ENCODE assay signal across 28 cellular contexts in the genomic region with DNA sequence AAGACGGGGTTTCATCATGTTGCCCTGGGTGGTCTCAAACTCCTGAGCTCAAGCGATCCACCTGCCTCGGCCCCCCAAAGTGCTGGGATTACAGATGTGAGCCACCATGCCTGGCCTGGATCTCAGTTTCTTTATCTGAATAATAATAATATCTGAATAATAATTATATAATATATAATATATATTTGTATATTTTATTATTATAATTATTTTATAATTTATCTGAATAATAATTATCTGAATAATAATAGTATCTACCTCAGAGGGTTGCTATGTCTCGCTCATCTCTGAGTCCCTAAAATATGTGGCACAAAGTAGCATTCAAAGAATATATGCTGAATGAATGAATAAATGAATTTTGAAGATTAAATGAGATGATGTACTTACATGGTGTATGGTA. TPM values are rescaled to one million over a fixed set of nuclear protein-coding genes. Genes with fewer than 3 reads are reported as not detected.
"Had no signal": no experiment of that assay in that cellular context is flagged by ENCODE, and none has a peak within 500 bp of the region (broad histone marks: within the 10 kb centered on the region; RNA-seq: fewer than 3 reads in every experiment).

No MANE protein-coding gene starts in this region.

- H3K27ac Mint-ChIP-seq: stimulated activated effector memory CD8-positive, alpha-beta T cell treated with anti-CD3 and anti-CD28 coated beads, Interleukin-12 subunit alpha, Interleukin-12 subunit beta, amount 100 ng/mL, for 72 hours; stimulated activated memory B cell treated with anti-CD40 and anti-IgM and Interleukin-4, amounts not matched to agents 10 μg/mL and 1 μg/mL and 100 μg/mL, for 72 hours; stimulated activated naive B cell treated with anti-CD40 and anti-IgM and Interleukin-4, amounts not matched to agents 10 μg/mL and 1 μg/mL and 100 μg/mL, for 72 hours; stimulated activated naive CD8-positive, alpha-beta T cell treated with anti-CD3 and anti-CD28 coated beads, Interleukin-15, amount 100 ng/mL, for 72 hours; stimulated activated naive CD8-positive, alpha-beta T cell treated with anti-CD3 and anti-CD28 coated beads, Interleukin-15, Interleukin-2, amounts not matched to agents 100 ng/mL and 50 ng/mL, for 24 hours; type B pancreatic cell had no signal

- H3K4me3 Mint-ChIP-seq: stimulated activated effector memory CD8-positive, alpha-beta T cell treated with anti-CD3 and anti-CD28 coated beads, Interleukin-12 subunit alpha, Interleukin-12 subunit beta, amount 100 ng/mL, for 72 hours; stimulated activated memory B cell treated with anti-CD40 and anti-IgM and Interleukin-4, amounts not matched to agents 10 μg/mL and 1 μg/mL and 100 μg/mL, for 72 hours; stimulated activated naive B cell treated with anti-CD40 and anti-IgM and Interleukin-4, amounts not matched to agents 10 μg/mL and 1 μg/mL and 100 μg/mL, for 72 hours; stimulated activated naive CD8-positive, alpha-beta T cell treated with anti-CD3 and anti-CD28 coated beads, Interleukin-15, amount 100 ng/mL, for 72 hours; stimulated activated naive CD8-positive, alpha-beta T cell treated with anti-CD3 and anti-CD28 coated beads, Interleukin-15, Interleukin-2, amounts not matched to agents 100 ng/mL and 50 ng/mL, for 24 hours; type B pancreatic cell had no signal

- ATAC-seq: stimulated activated effector memory CD8-positive, alpha-beta T cell treated with anti-CD3 and anti-CD28 coated beads, Interleukin-12 subunit alpha, Interleukin-12 subunit beta, amount 100 ng/mL, for 72 hours; stimulated activated memory B cell treated with anti-CD40 and anti-IgM and Interleukin-4, amounts not matched to agents 10 μg/mL and 1 μg/mL and 100 μg/mL, for 72 hours; stimulated activated naive B cell treated with anti-CD40 and anti-IgM and Interleukin-4, amounts not matched to agents 10 μg/mL and 1 μg/mL and 100 μg/mL, for 72 hours; stimulated activated naive CD8-positive, alpha-beta T cell treated with anti-CD3 and anti-CD28 coated beads, Interleukin-15, amount 100 ng/mL, for 72 hours; stimulated activated naive CD8-positive, alpha-beta T cell treated with anti-CD3 and anti-CD28 coated beads, Interleukin-15, Interleukin-2, amounts not matched to agents 100 U/mL and 50 U/mL, for 24 hours; upper lobe of right lung had no signal

- H3K36me3 Mint-ChIP-seq: stimulated activated effector memory CD8-positive, alpha-beta T cell treated with anti-CD3 and anti-CD28 coated beads, Interleukin-12 subunit alpha, Interleukin-12 subunit beta, amount 100 ng/mL, for 72 hours; stimulated activated memory B cell treated with anti-CD40 and anti-IgM and Interleukin-4, amounts not matched to agents 10 μg/mL and 1 μg/mL and 100 μg/mL, for 72 hours; stimulated activated naive B cell treated with anti-CD40 and anti-IgM and Interleukin-4, amounts not matched to agents 10 μg/mL and 1 μg/mL and 100 μg/mL, for 72 hours; type B pancreatic cell had no signal

- H3K27me3 Mint-ChIP-seq: stimulated activated memory B cell treated with anti-CD40 and anti-IgM and Interleukin-4, amounts not matched to agents 10 μg/mL and 1 μg/mL and 100 μg/mL, for 72 hours; stimulated activated naive CD8-positive, alpha-beta T cell treated with anti-CD3 and anti-CD28 coated beads, Interleukin-15, Interleukin-2, amounts not matched to agents 100 ng/mL and 50 ng/mL, for 24 hours; type B pancreatic cell had no signal

- H3K9me3 Mint-ChIP-seq: stimulated activated effector memory CD8-positive, alpha-beta T cell treated with anti-CD3 and anti-CD28 coated beads, Interleukin-12 subunit alpha, Interleukin-12 subunit beta, amount 100 ng/mL, for 72 hours; stimulated activated memory B cell treated with anti-CD40 and anti-IgM and Interleukin-4, amounts not matched to agents 10 μg/mL and 1 μg/mL and 100 μg/mL, for 72 hours; stimulated activated naive B cell treated with anti-CD40 and anti-IgM and Interleukin-4, amounts not matched to agents 10 μg/mL and 1 μg/mL and 100 μg/mL, for 72 hours; stimulated activated naive CD8-positive, alpha-beta T cell treated with anti-CD3 and anti-CD28 coated beads, Interleukin-15, amount 100 ng/mL, for 72 hours; stimulated activated naive CD8-positive, alpha-beta T cell treated with anti-CD3 and anti-CD28 coated beads, Interleukin-15, Interleukin-2, amounts not matched to agents 100 ng/mL and 50 ng/mL, for 24 hours; type B pancreatic cell had no signal

- DNase-seq: stimulated activated CD4-positive, alpha-beta T cell treated with anti-CD3 and anti-CD28 coated beads, Interleukin-2, amount 100 ng/mL, for 48 hours; stimulated activated CD4-positive, alpha-beta T cell treated with anti-CD3 and anti-CD28 coated beads, Interleukin-4, amount 100 ng/mL, for 1 hour; stimulated activated CD4-positive, alpha-beta T cell treated with anti-CD3 and anti-CD28 coated beads, Interleukin-4, amount 100 ng/mL, for 24 hours; stimulated activated CD4-positive, alpha-beta T cell treated with anti-CD3 and anti-CD28 coated beads, Interleukin-4, amount 100 ng/mL, for 4 hours; stimulated activated CD8-positive, alpha-beta memory T cell treated with anti-CD3 and anti-CD28 coated beads, Interleukin-4, amount 100 ng/mL, for 48 hours; stimulated activated naive B cell treated with anti-CD40 and anti-IgM and Interleukin-4, amounts not matched to agents 10 μg/mL and 1 μg/mL and 100 μg/mL, for 72 hours; stimulated activated naive CD4-positive, alpha-beta T cell; stimulated activated naive CD4-positive, alpha-beta T cell treated with Interleukin-2 at 50 U/mL for 16 hours; stimulated activated naive CD8-positive, alpha-beta T cell treated with anti-CD3 and anti-CD28 coated beads, Interleukin-15, amount 100 ng/mL, for 72 hours; stimulated activated naive CD8-positive, alpha-beta T cell treated with anti-CD3 and anti-CD28 coated beads, Interleukin-15, Interleukin-2, amounts not matched to agents 100 U/mL and 50 U/mL, for 24 hours; stomach; substantia nigra; testis; thyroid gland; tibial artery; transverse colon; trophoblast cell; upper lobe of left lung; upper lobe of right lung; uterus had no signal

RNA-seq across cellular contexts. Expression of a gene that starts 44.8 kb away (rescaled TPM):
- total RNA-seq: stomach, subcutaneous adipose tissue, temporal lobe, thoracic aorta, thyroid gland, tibial nerve, transverse colon, upper lobe of right lung, uterus had no signal
